16 cellular contexts compared by ENCODE assay signal in the genomic region with DNA sequence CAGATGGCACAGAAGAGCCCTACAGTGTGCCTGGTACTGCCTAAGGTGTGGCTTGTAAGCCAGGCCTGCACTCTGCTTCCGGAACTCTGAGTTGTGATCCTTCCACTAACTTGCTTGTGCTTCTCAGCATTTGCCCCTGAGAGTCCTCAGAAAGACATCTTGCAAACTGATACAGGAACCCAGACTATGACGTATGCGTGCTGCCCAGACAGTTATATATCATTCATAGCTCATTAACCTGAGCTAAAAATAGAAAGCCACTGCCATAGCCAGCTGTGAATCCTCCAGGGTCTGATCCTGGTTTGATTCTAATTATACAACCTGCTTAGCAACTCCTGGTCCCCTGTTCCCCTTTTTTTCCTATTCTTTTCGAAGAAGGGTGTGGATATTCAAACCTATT.
DNase-seq lines count a peak whose midpoint lies in the region; ATAC-seq and TF ChIP-seq lines count a peak whose summit lies in the region.
"Had no signal": no experiment of that assay in that cellular context is flagged by ENCODE, and none has a peak within 500 bp of the region (broad histone marks: within the 10 kb centered on the region; RNA-seq: fewer than 3 reads in every experiment).

No MANE protein-coding gene starts in this region.

- no peak overlapping the region for H2BK5ac ChIP-seq in neuronal stem cell (ENCODE audit: low read length)

- H4K20me1 ChIP-seq in Loucy (ENCODE audit: insufficient read depth, low read length, poor library complexity, severe bottlenecking), result no peaks in the 10 kb centered on the region

- H2BK12ac ChIP-seq in neuronal stem cell (ENCODE audit: low read length), result no peak overlapping the region

- H3K4me3 ChIP-seq in Loucy (ENCODE audit: low read length, poor library complexity, severe bottlenecking) (peak overlapping the region; percentile 19), kidney epithelial cell (ENCODE audit: low read depth, low read length) (no peak overlapping the region), neuronal stem cell (ENCODE audit: low read length in 2 of 2) (no peak overlapping the region)
- H3K4me3 ChIP-seq: cardiac muscle cell, hepatocyte, lung, pancreas had no signal

- no peak overlapping the region for H3K27ac Mint-ChIP-seq in WTC11
- no peak overlapping the region for H3K27ac Mint-ChIP-seq in activated CD4-positive, alpha-beta memory T cell treated with anti-CD3 and anti-CD28 coated beads, Interleukin-2, amount 10 ng/mL, durations not matched to agents 7 days and 5 days
- H3K27ac Mint-ChIP-seq: activated CD8-positive, alpha-beta T cell treated with anti-CD3 and anti-CD28 coated beads for 36 hours; B cell had no signal

- H3K14ac ChIP-seq in neuronal stem cell (ENCODE audit: low read length), result no peak overlapping the region

- no peak overlapping the region for H3K4ac ChIP-seq in neuronal stem cell (ENCODE audit: low read length)

- H3K18ac ChIP-seq in neuronal stem cell (ENCODE audit: low read length), result no peak overlapping the region

- H3K36me3 Mint-ChIP-seq in WTC11, result no peaks in the 10 kb centered on the region
- H3K36me3 Mint-ChIP-seq in activated CD4-positive, alpha-beta memory T cell treated with anti-CD3 and anti-CD28 coated beads, Interleukin-2, amount 10 ng/mL, durations not matched to agents 7 days and 5 days (ENCODE audit: low read depth), result no peaks in the 10 kb centered on the region

- H3K27me3 ChIP-seq in Loucy (ENCODE audit: insufficient read depth, low read length, poor library complexity, severe bottlenecking), result no peaks in the 10 kb centered on the region
- no peaks in the 10 kb centered on the region for H3K27me3 ChIP-seq in kidney epithelial cell (ENCODE audit: control insufficient read depth, insufficient read depth, low read length)
- no peaks in the 10 kb centered on the region for H3K27me3 ChIP-seq in neuronal stem cell (ENCODE audit: control insufficient read depth in 3 of 3, insufficient read depth in 3 of 3, low read depth in 1 of 3, low read length in 3 of 3)
- H3K27me3 ChIP-seq: cardiac muscle cell, hepatocyte, pancreas had no signal

- H4K91ac ChIP-seq in neuronal stem cell (ENCODE audit: low read depth, low read length, poor library complexity), result no peak overlapping the region

- H2AFZ ChIP-seq in Loucy (ENCODE audit: low read length), result peak overlapping the region; percentile 53; the same call in 1 of the 2 replicates
- H2AFZ ChIP-seq in neuronal stem cell (ENCODE audit: low read length), result no peak overlapping the region
- H2AFZ ChIP-seq: hepatocyte had no signal

- no peak overlapping the region for H2BK15ac ChIP-seq in neuronal stem cell (ENCODE audit: low read length)

- no peak overlapping the region for H4K8ac ChIP-seq in neuronal stem cell (ENCODE audit: low read depth, low read length)

- POLR2A ChIA-PET in WTC11 (lab: Charles Lee), result no interaction called here
- POLR2A ChIA-PET in activated CD4-positive, alpha-beta memory T cell treated with anti-CD3 and anti-CD28 coated beads, Interleukin-2, amount 10 ng/mL, durations not matched to agents 7 days and 5 days (lab: Charles Lee), result no interaction called here

- no peaks in the 10 kb centered on the region for H3F3A ChIP-seq in Loucy (ENCODE audit: low read depth)

- WGBS in neuronal stem cell (ENCODE audit: extremely low coverage in 2 of 2, insufficient read length in 2 of 2, insufficient replicate concordance in 1 of 2), 2 donors, result no CpG with 5 or more reads among the region's 4 CpGs

- H3K9me2 ChIP-seq in Loucy (replicated peaks; ENCODE audit: low read depth, low read length), result no peaks in the 10 kb centered on the region

- ATAC-seq in activated CD4-positive, CD25-positive, alpha-beta regulatory T cell treated with anti-CD3 and anti-CD28 coated beads, Interleukin-2, amount 50 U/mL, for 24 hours, result no peak
- no peak for ATAC-seq in WTC11
- ATAC-seq: activated CD8-positive, alpha-beta T cell treated with anti-CD3 and anti-CD28 coated beads for 36 hours; stimulated activated naive CD8-positive, alpha-beta T cell treated with anti-CD3 and anti-CD28 coated beads, Interleukin-15, Interleukin-2, amounts not matched to agents 100 U/mL and 50 U/mL, for 24 hours had no signal

- DNase-seq in AG08395 (ENCODE audit: low spot score) (peak; percentile 25), OCI-M1 (lab: John Stamatoyannopoulos, UW) (peak; percentile 22), kidney epithelial cell (ENCODE audit: low read depth) (peak; percentile 81), WTC11 (ENCODE audit: low spot score) (no peak), neuronal stem cell (ENCODE audit: low spot score) (no peak)
- DNase-seq in activated CD4-positive, alpha-beta memory T cell treated with anti-CD3 and anti-CD28 coated beads, Interleukin-2, amount 10 ng/mL, durations not matched to agents 7 days and 5 days, result no peak
- DNase-seq: activated CD8-positive, alpha-beta T cell treated with anti-CD3 and anti-CD28 coated beads for 36 hours; GDM1; pancreas; stimulated activated naive CD8-positive, alpha-beta T cell treated with anti-CD3 and anti-CD28 coated beads, Interleukin-15, Interleukin-2, amounts not matched to agents 100 U/mL and 50 U/mL, for 24 hours had no signal

- peaks cover 27% of the 10 kb centered on the region for H3K4me1 ChIP-seq in Loucy (ENCODE audit: insufficient read depth, low read length, poor library complexity, severe bottlenecking)
- peaks cover 0 to 4% of the 10 kb centered on the region in 2 donors for H3K4me1 ChIP-seq in neuronal stem cell (ENCODE audit: control insufficient read depth in 2 of 2, insufficient read depth in 1 of 2, low read depth in 1 of 2, low read length in 2 of 2)
- H3K4me1 ChIP-seq: pancreas had no signal

- no peak overlapping the region for H3K23ac ChIP-seq in neuronal stem cell (ENCODE audit: low read depth, low read length, poor library complexity)

- no peaks in the 10 kb centered on the region for H3K27me3 Mint-ChIP-seq in WTC11 (ENCODE audit: low read depth)
- H3K27me3 Mint-ChIP-seq in activated CD4-positive, alpha-beta memory T cell treated with anti-CD3 and anti-CD28 coated beads, Interleukin-2, amount 10 ng/mL, durations not matched to agents 7 days and 5 days, result peaks cover 11% of the 10 kb centered on the region
- H3K27me3 Mint-ChIP-seq: activated CD8-positive, alpha-beta T cell treated with anti-CD3 and anti-CD28 coated beads for 36 hours had no signal

- CTCF ChIA-PET in WTC11 (lab: Charles Lee), result interaction anchor here (2.2 kb wide), 1 partner anchor 25 kb away, joined by 7 read pairs; no protein-coding TSS in a partner anchor
- CTCF ChIA-PET in activated CD4-positive, alpha-beta memory T cell treated with anti-CD3 and anti-CD28 coated beads, Interleukin-2, amount 10 ng/mL, durations not matched to agents 7 days and 5 days (lab: Charles Lee), result no interaction called here

- TF ChIP-seq CTCF in Loucy (conservative IDR thresholded peaks at IDR 0.05; ENCODE audit: low read length) (no peak), kidney epithelial cell (IDR thresholded peaks at IDR 0.05; ENCODE audit: insufficient read depth, low read length, poor library complexity, severe bottlenecking) (no peak), WTC11 (IDR thresholded peaks at IDR 0.05) (no peak)

- peaks cover 6% of the 10 kb centered on the region for H3K4me1 Mint-ChIP-seq in WTC11
- no peaks in the 10 kb centered on the region for H3K4me1 Mint-ChIP-seq in activated CD4-positive, alpha-beta memory T cell treated with anti-CD3 and anti-CD28 coated beads, Interleukin-2, amount 10 ng/mL, durations not matched to agents 7 days and 5 days
- H3K4me1 Mint-ChIP-seq: B cell had no signal

- H2BK120ac ChIP-seq in neuronal stem cell (ENCODE audit: low read depth, low read length), result no peak overlapping the region

- no peaks in the 10 kb centered on the region for H3K79me1 ChIP-seq in neuronal stem cell (ENCODE audit: low read depth, low read length)

- H3K79me2 ChIP-seq in Loucy (ENCODE audit: insufficient read depth, low read length), result no peaks in the 10 kb centered on the region
- H3K79me2 ChIP-seq: hepatocyte had no signal

- H2AK5ac ChIP-seq in neuronal stem cell (ENCODE audit: low read depth, low read length), result no peak overlapping the region

- no peak overlapping the region for H3K4me3 Mint-ChIP-seq in WTC11
- no peak overlapping the region for H3K4me3 Mint-ChIP-seq in activated CD4-positive, alpha-beta memory T cell treated with anti-CD3 and anti-CD28 coated beads, Interleukin-2, amount 10 ng/mL, durations not matched to agents 7 days and 5 days
- H3K4me3 Mint-ChIP-seq: activated CD8-positive, alpha-beta T cell treated with anti-CD3 and anti-CD28 coated beads for 36 hours; B cell had no signal

- H3K9me3 Mint-ChIP-seq in WTC11, result no peaks in the 10 kb centered on the region
- H3K9me3 Mint-ChIP-seq in activated CD4-positive, alpha-beta memory T cell treated with anti-CD3 and anti-CD28 coated beads, Interleukin-2, amount 10 ng/mL, durations not matched to agents 7 days and 5 days, result no peaks in the 10 kb centered on the region
- H3K9me3 Mint-ChIP-seq: activated CD8-positive, alpha-beta T cell treated with anti-CD3 and anti-CD28 coated beads for 36 hours had no signal

- peak overlapping the region; percentile 39 for H3K4me2 ChIP-seq in Loucy (ENCODE audit: low read depth, low read length, poor library complexity, severe bottlenecking)
- no peak overlapping the region for H3K4me2 ChIP-seq in neuronal stem cell (ENCODE audit: insufficient read depth, low read length, poor library complexity, severe bottlenecking)
- H3K4me2 ChIP-seq: hepatocyte had no signal

- H3K9ac ChIP-seq in Loucy (ENCODE audit: low read depth, low read length, poor library complexity, severe bottlenecking), result no peak overlapping the region
- no peak overlapping the region for H3K9ac ChIP-seq in neuronal stem cell (ENCODE audit: low read depth, low read length, poor library complexity)

- H3K9me3 ChIP-seq in Loucy (ENCODE audit: insufficient read depth, low read depth, low read length), result no peaks in the 10 kb centered on the region
- no peaks in the 10 kb centered on the region for H3K9me3 ChIP-seq in neuronal stem cell (replicated peaks in 1 of 2; ENCODE audit: control insufficient read depth in 2 of 2, insufficient read depth in 1 of 2, low read depth in 1 of 2, low read length in 2 of 2)
- H3K9me3 ChIP-seq: pancreas had no signal

- H3K36me3 ChIP-seq in Loucy (ENCODE audit: insufficient read depth, low read length), result no peaks in the 10 kb centered on the region
- H3K36me3 ChIP-seq in kidney epithelial cell (ENCODE audit: control insufficient read depth, insufficient read depth, low read length), result no peaks in the 10 kb centered on the region
- no peaks in the 10 kb centered on the region for H3K36me3 ChIP-seq in neuronal stem cell (replicated peaks in 1 of 2; ENCODE audit: control insufficient read depth in 2 of 2, insufficient read depth in 2 of 2, low read length in 2 of 2)
- H3K36me3 ChIP-seq: cardiac muscle cell, pancreas had no signal

- H3K27ac ChIP-seq in neuronal stem cell (replicated peaks; ENCODE audit: low read length), result no peak overlapping the region
- H3K27ac ChIP-seq: cardiac muscle cell, hepatocyte, pancreas had no signal

TF ChIP-seq in WTC11, 78 proteins besides CTCF, POLR2A, EP300 and RAD21 (continues in another document):
- no peak for TF ChIP-seq TCF7 (CRISPR knock-in tag; IDR thresholded peaks at IDR 0.05; ENCODE audit: low read depth)

Comparison
In these comparisons a context has a peak if more than half of its experiments do, and no peak if none do; other contexts are left out.
1. DNase-seq: peak in AG08395 (single experiment), OCI-M1 (single experiment) and kidney epithelial cell (single experiment); none in WTC11 (single experiment), neuronal stem cell (single experiment) and activated CD4-positive, alpha-beta memory T cell treated with anti-CD3 and anti-CD28 coated beads, Interleukin-2, amount 10 ng/mL, durations not matched to agents 7 days and 5 days (single experiment).